ENCODE assay signal across 9 cellular contexts in the genomic region with DNA sequence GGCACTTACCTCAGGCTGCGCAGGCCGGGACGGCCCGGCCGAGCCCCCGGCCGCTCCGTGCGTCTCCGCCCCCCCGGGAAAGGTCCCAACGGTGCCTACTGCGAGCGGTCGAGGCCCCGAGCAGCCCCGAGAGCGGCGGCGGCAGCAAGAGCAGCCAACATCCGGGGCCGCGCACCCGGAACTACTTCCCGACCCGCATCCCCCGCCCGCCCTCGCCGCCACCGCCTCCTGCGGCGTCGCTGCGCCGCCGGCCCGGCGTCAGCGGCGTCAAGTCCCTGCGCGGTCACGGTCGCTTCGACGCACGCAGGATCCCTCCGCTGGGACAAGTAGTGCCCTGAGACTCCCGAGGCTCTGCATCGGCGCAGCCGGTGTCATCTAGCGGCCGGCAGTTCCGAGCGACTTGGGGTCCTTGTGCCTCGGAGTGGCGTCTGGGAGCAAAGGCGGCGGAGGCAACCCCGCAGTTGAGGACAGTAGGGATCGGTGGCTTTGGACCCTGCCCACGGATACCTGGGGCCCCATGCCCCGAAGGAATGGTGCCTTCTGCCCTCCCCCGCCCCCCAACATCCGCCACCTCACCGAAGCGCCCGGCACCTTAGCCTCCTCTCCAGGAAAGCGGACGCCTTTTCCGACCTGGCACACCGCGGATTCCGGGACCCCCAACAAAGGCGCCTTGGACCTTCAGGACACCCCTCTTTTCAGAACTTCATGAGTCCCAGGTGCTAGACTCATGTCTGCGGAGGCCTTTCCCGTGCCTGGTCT. TPM values are rescaled to one million over a fixed set of nuclear protein-coding genes. Genes with fewer than 3 reads are reported as not detected.
DNase-seq lines count a peak whose midpoint lies in the region; ATAC-seq, FAIRE-seq and TF ChIP-seq lines count a peak whose summit lies in the region.
"Had no signal": no experiment of that assay in that cellular context is flagged by ENCODE, and none has a peak within 500 bp of the region (broad histone marks: within the 10 kb centered on the region; RNA-seq: fewer than 3 reads in every experiment).

A gene (minus strand): TSS at position 186 of the 759 bp plus-strand sequence. CDS start 24,142 bp downstream, outside the sequence.

- H3K4me1 ChIP-seq in HepG2 (ENCODE audit: insufficient read depth, low read length): peaks cover 50% of the 10 kb centered on the region

- WGBS in HepG2 (ENCODE audit: low lambda C conversion rate): 1% methylated on average over 14 of the region's 79 CpGs

- TF ChIP-seq EP300 in HepG2 (IDR thresholded peaks at IDR 0.05; ENCODE audit: low read depth in 2 of 2, low read length in 2 of 2): peak in 1 of 2 experiments; percentile 56; a peak in 1 of 4 replicates
- peak; percentile 45; the same call in 1 of the 2 replicates for TF ChIP-seq EP300 in HepG2 (CRISPR knock-in tag; IDR thresholded peaks at IDR 0.05; ENCODE audit: borderline replicate concordance)

- no peak for FAIRE-seq in HepG2 (lab: Jason Lieb, UNC)
- FAIRE-seq: endometrium had no signal

- POLR2A ChIA-PET in BJ (lab: Charles Lee) (no interaction called here), HepG2 (lab: Yijun Ruan, JAX) (interaction anchor here (0.7 to 1.7 kb wide), 4 partner anchors 9 to 323 kb away, joined by 3 to 9 read pairs (median 4); a partner anchor contains a TSS)

- TF ChIP-seq RAD21 in HepG2 (CRISPR knock-in tag; IDR thresholded peaks at IDR 0.05): 0 out of 2 replicates have a peak, but pooled peaks have one; percentile 51

- H3K4me3 ChIP-seq in BJ (ENCODE audit: low read depth, low read length): peak within 1 kb of the TSS; percentile 84
- H3K4me3 ChIP-seq in HepG2 (replicated peaks in 1 of 3; ENCODE audit: insufficient read depth in 1 of 3, low read depth in 2 of 3, low read length in 3 of 3): peak within 1 kb of the TSS; percentile 86 to 97 (median 95)

- H2AFZ ChIP-seq in HepG2 (ENCODE audit: low read length): peak within 1 kb of the TSS; percentile 48

- no peaks in the 10 kb centered on the region for H3K27me3 ChIP-seq in BJ (ENCODE audit: control insufficient read depth, insufficient read depth, low read length)
- H3K27me3 ChIP-seq in HepG2 (ENCODE audit: control insufficient read depth in 1 of 2, insufficient read depth in 2 of 2, low read length in 2 of 2): no peaks in the 10 kb centered on the region; a peak in 1 of 5 replicates

- peak; percentile 86 for ATAC-seq in GM19324 (IDR thresholded peaks at IDR 0.05; ENCODE audit: low FRiP score, unreplicated experiment)
- ATAC-seq in HG03460 (IDR thresholded peaks at IDR 0.05; ENCODE audit: unreplicated experiment): peak; percentile 68
- ATAC-seq in HepG2: peak; percentile 88

- H3K4me2 ChIP-seq in HepG2 (ENCODE audit: low read depth, low read length): peak within 1 kb of the TSS; percentile 75

- peak; percentile 84 to 87 for TF ChIP-seq POLR2A in HepG2 (IDR thresholded peaks at IDR 0.05; ENCODE audit: insufficient read depth in 1 of 2, low read depth in 2 of 2, low read length in 2 of 2)

- TF ChIP-seq CTCF in BJ (IDR thresholded peaks at IDR 0.05; ENCODE audit: insufficient read depth, low read depth, low read length) (no peak), HepG2 (CRISPR knock-in tag; IDR thresholded peaks at IDR 0.05) (peak; percentile 59)

- H3K79me2 ChIP-seq in HepG2 (ENCODE audit: insufficient read depth, low read length): peaks cover 45% of the 10 kb centered on the region

- peak within 1 kb of the TSS; percentile 92 for H3K9ac ChIP-seq in HepG2 (ENCODE audit: insufficient read depth, low read depth, low read length)

- peaks cover 28% of the 10 kb centered on the region for H4K20me1 ChIP-seq in HepG2 (ENCODE audit: insufficient read depth, low read length)

- BruUV-seq in HepG2 (replicated peaks; lab: Mats Ljungman, UMichigan): no TSS peak

- intact Hi-C loops in HepG2 (cut with micrococcal nuclease; ENCODE audit: unreplicated experiment): loop anchor here (5.0 to 10.0 kb wide), 2 partner anchors 127 to 410 kb away; a partner anchor contains a TSS

- no peaks in the 10 kb centered on the region for H3K36me3 ChIP-seq in BJ (ENCODE audit: control insufficient read depth, insufficient read depth, low read length)
- H3K36me3 ChIP-seq in HepG2 (replicated peaks in 1 of 2; ENCODE audit: control insufficient read depth in 1 of 2, insufficient read depth in 2 of 2, low read length in 2 of 2): no peaks in the 10 kb centered on the region

- DNase-seq in BJ (ENCODE audit: low read depth): peak; percentile 46
- DNase-seq in NCI-H526 treated with DMSO at 0.1 percent for 48 hours (lab: John Stamatoyannopoulos, UW): peak; percentile 97
- DNase-seq in activated CD4-positive, alpha-beta T cell treated with anti-CD3 and anti-CD28 coated beads, Interleukin-2, amount 50 U/mL, for 24 hours (ENCODE audit: low read depth in 1 of 2, low spot score in 1 of 2): peak; percentile 87
- peak; percentile 98 for DNase-seq in dermis blood vessel endothelial cell
- peak; percentile 84 for DNase-seq in HepG2 (ENCODE audit: low spot score)
- peak; percentile 92 to 93 for DNase-seq in stimulated activated CD4-positive, alpha-beta T cell treated with anti-CD3 and anti-CD28 coated beads, Interleukin-2, amount 100 ng/mL, for 48 hours

- in situ Hi-C loops in HepG2 (cut with HindIII; ENCODE audit: extremely low pct_ligation_motif_present, low pct_unique_long_range_greater_than_20kb): loop anchor here (25.0 kb wide), 1 partner anchor 402 kb away; a partner anchor contains a TSS

- peak within 1 kb of the TSS; percentile 93 for H3K27ac ChIP-seq in HepG2 (ENCODE audit: extremely low read length, insufficient read depth, low read length)

- CTCF ChIA-PET in BJ (lab: Yijun Ruan, JAX): interaction anchor here (0.6 to 3.6 kb wide), 4 partner anchors 124 to 341 kb away, joined by 3 to 16 read pairs (median 6); no protein-coding TSS in a partner anchor
- CTCF ChIA-PET in HepG2 (lab: Yijun Ruan, JAX; ENCODE audit: low intra/inter-chr PET ratio, low total read pairs): no interaction called here

- no peaks in the 10 kb centered on the region for H3K9me3 ChIP-seq in HepG2 (ENCODE audit: low read length)

TF ChIP-seq in HepG2, 621 proteins besides CTCF, POLR2A, EP300 and RAD21 (continues in another document):
- TF ChIP-seq, protein P1, sequence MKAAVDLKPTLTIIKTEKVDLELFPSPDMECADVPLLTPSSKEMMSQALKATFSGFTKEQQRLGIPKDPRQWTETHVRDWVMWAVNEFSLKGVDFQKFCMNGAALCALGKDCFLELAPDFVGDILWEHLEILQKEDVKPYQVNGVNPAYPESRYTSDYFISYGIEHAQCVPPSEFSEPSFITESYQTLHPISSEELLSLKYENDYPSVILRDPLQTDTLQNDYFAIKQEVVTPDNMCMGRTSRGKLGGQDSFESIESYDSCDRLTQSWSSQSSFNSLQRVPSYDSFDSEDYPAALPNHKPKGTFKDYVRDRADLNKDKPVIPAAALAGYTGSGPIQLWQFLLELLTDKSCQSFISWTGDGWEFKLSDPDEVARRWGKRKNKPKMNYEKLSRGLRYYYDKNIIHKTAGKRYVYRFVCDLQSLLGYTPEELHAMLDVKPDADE (CRISPR knock-in tag; IDR thresholded peaks at IDR 0.05): no peak
- TF ChIP-seq ZNF33B (CRISPR knock-in tag; IDR thresholded peaks at IDR 0.05) (peak; percentile 78; the same call in 1 of the 2 replicates), ISL2 (CRISPR knock-in tag; IDR thresholded peaks at IDR 0.05) (peak; percentile 84), POGZ (CRISPR knock-in tag; IDR thresholded peaks at IDR 0.05) (peak; percentile 98), ZSCAN25 (CRISPR knock-in tag; IDR thresholded peaks at IDR 0.05) (peak; percentile 85)

RNA-seq across cellular contexts. Expression of the gene that starts here (rescaled TPM):
- 22.9 and 27.0 TPM in 2 replicates for polyA plus RNA-seq in BJ (2011; rRNA removed)
- polyA minus RNA-seq in BJ (2011; rRNA and poly(A)+ RNA removed): 23.5 and 25.8 TPM in 2 replicates
- total RNA-seq in dermis blood vessel endothelial cell: 23.8 and 33.2 TPM in 2 replicates
- total RNA-seq in HepG2 (2016; rRNA removed; fragmentation: Illumina TruSeq; extraction: Trizol): 15.4 and 16.6 TPM in 2 replicates
- 55.7 and 60.3 TPM in 2 replicates for total RNA-seq in HepG2 (2016; cell fraction: cytosol; rRNA removed; fragmentation: Illumina TruSeq; extraction: Trizol; ENCODE audit: low read depth)
- 15.5 and 17.0 TPM in 2 replicates for total RNA-seq in HepG2 (2016; cell fraction: insoluble cytoplasmic fraction; rRNA removed; fragmentation: Illumina TruSeq; extraction: Trizol)
- total RNA-seq in HepG2 (2016; cell fraction: membrane; rRNA removed; fragmentation: Illumina TruSeq; extraction: Trizol): 13.6 and 15.8 TPM in 2 replicates
- total RNA-seq in HepG2 (2016; cell fraction: nucleus; rRNA removed; fragmentation: Illumina TruSeq; extraction: Trizol): 25.2 and 32.7 TPM in 2 replicates
- 33.3 and 48.5 TPM in 2 replicates for polyA plus RNA-seq in HepG2 (2011; rRNA removed)
- 15.1 and 19.3 TPM in 2 replicates for polyA plus RNA-seq in HepG2 (2011; cell fraction: cytosol; rRNA removed)
- 30.9 and 34.9 TPM in 2 replicates for polyA plus RNA-seq in HepG2 (2011; cell fraction: nucleus; rRNA removed)
- polyA plus RNA-seq in HepG2 (2012): 13.6 and 18.4 TPM in 2 replicates
- polyA plus RNA-seq in HepG2 (2016; cell fraction: cytosol; fragmentation: Illumina TruSeq; extraction: Trizol; ENCODE audit: low read depth): 0.29 and 0.60 TPM in 2 replicates
- 16.6 and 18.3 TPM in 2 replicates for polyA plus RNA-seq in HepG2 (2016; cell fraction: insoluble cytoplasmic fraction; fragmentation: Illumina TruSeq; extraction: Trizol; ENCODE audit: low read depth)
- 2.1 and 2.3 TPM in 2 replicates for polyA plus RNA-seq in HepG2 (2016; cell fraction: membrane; fragmentation: Illumina TruSeq; extraction: Trizol; ENCODE audit: low read depth)
- 26.8 and 30.6 TPM in 2 replicates for polyA plus RNA-seq in HepG2 (2016; cell fraction: nucleus; fragmentation: Illumina TruSeq; extraction: Trizol; ENCODE audit: insufficient read depth, low read depth)
- polyA minus RNA-seq in HepG2 (2011; rRNA and poly(A)+ RNA removed; ENCODE audit: low replicate concordance): 39.0 and 60.9 TPM in 2 replicates
- polyA minus RNA-seq in HepG2 (2011; cell fraction: cytosol; rRNA and poly(A)+ RNA removed): 18.7 and 23.7 TPM in 2 replicates
- polyA minus RNA-seq in HepG2 (2011; cell fraction: nucleus; rRNA and poly(A)+ RNA removed): 84.3 and 91.0 TPM in 2 replicates

Comparison
In these comparisons a context has a peak if more than half of its experiments do, and no peak if none do; other contexts are left out.
1. Peak in every context shown above with its lines: DNase-seq, ATAC-seq, H3K4me3 ChIP-seq and H3K27ac ChIP-seq.
2. DNase-seq: peak in every context shown above with its lines; median percentile 98 in dermis blood vessel endothelial cell; 97 in NCI-H526 treated with DMSO at 0.1 percent for 48 hours; 92 in stimulated activated CD4-positive, alpha-beta T cell treated with anti-CD3 and anti-CD28 coated beads, Interleukin-2, amount 100 ng/mL, for 48 hours; 87 in activated CD4-positive, alpha-beta T cell treated with anti-CD3 and anti-CD28 coated beads, Interleukin-2, amount 50 U/mL, for 24 hours; 84 in HepG2; 46 in BJ.